Comparison of ENCODE assay signal across 10 cellular contexts in the genomic region with DNA sequence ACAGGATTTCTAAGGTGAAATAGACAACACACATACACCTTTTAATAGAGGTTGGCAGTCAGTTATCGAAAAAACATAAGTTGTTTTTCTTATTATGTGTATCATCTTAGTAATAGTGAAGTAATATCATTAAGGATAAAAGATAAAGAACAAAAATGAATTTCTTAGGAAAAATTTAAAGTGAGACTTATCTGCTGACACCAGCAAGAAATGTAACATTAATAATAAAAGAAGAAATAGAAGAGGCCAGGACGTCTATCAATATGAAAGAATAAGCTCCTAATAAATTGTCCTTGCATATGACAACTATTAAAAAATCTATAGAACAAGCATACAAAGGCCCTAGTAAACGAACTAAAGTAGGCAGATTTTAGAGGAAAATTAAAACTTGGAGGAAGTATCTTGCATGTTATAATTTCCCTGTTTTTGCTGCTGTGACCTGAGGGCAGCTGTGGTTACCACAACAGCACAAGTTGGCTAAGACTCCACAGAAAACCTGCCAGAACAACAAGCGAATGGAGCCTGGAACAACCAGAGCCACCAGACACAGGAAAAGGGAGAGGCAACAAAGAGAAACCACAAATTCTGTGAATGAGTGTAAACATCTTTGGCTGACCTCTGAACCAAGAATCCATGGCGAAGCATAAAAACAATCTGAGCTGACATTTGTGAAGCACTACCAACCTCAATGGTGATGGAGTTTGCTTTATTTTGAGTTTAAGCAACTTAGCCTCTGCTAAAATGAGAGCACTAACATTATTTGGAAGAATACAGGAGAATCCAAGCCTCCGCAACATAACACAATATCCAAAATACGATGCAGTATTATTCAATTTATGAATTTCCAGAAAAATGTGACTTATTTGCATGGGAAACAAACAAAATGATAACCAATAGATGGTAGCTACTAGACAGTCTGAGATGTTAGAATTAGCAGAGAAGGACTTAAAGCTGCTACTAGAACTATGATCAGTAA.
DNase-seq lines count a peak whose midpoint lies in the region; FAIRE-seq and TF ChIP-seq lines count a peak whose summit lies in the region.
"Had no signal": no experiment of that assay in that cellular context is flagged by ENCODE, and none has a peak within 500 bp of the region (broad histone marks: within the 10 kb centered on the region; RNA-seq: fewer than 3 reads in every experiment).

No MANE protein-coding gene starts in this region.

- peak overlapping the region; percentile 10 for H3K9ac ChIP-seq in endothelial cell of umbilical vein (replicated peaks; ENCODE audit: extremely low read depth, insufficient read depth, low read length)

- no peaks in the 10 kb centered on the region for H3K9me1 ChIP-seq in endothelial cell of umbilical vein (replicated peaks; ENCODE audit: control insufficient read depth, extremely low read depth, insufficient read depth, low read length)

- no peak for TF ChIP-seq CTCF in endothelial cell of umbilical vein (IDR thresholded peaks at IDR 0.05; ENCODE audit: extremely low read depth in 1 of 2, insufficient read depth in 1 of 2, low read depth in 1 of 2, low read length in 2 of 2)
- TF ChIP-seq CTCF in mesothelial cell of epicardium (IDR thresholded peaks at IDR 0.05; ENCODE audit: unreplicated experiment): no peak

- intact Hi-C loops in endothelial cell of umbilical vein (cut with micrococcal nuclease): loop anchor here (1.0 kb wide), 1 partner anchor 9 kb away; no protein-coding TSS in a partner anchor
- intact Hi-C loops in activated naive CD4-positive, alpha-beta T cell treated with anti-CD3 and anti-CD28 coated beads for 36 hours (cut with micrococcal nuclease): no loop called here

- peak; percentile 21 for TF ChIP-seq POLR2A in endothelial cell of umbilical vein (IDR thresholded peaks at IDR 0.05; ENCODE audit: low read depth, low read length)

- H3K27me3 ChIP-seq in endothelial cell of umbilical vein (ENCODE audit: control insufficient read depth in 2 of 2, insufficient read depth in 2 of 2, low read length in 2 of 2): no peaks in the 10 kb centered on the region

- no TSS peak for BruUV-seq in endothelial cell of umbilical vein (replicated peaks; lab: Mats Ljungman, UMichigan)

- no peaks in the 10 kb centered on the region for H4K20me1 ChIP-seq in endothelial cell of umbilical vein (replicated peaks; ENCODE audit: control insufficient read depth, extremely low read depth, insufficient read depth, low read length)

- peaks cover 27% of the 10 kb centered on the region for H3K4me1 ChIP-seq in endothelial cell of umbilical vein (ENCODE audit: control insufficient read depth, extremely low read depth, insufficient read depth, low read length)

- peak overlapping the region in 1 of 3 experiments; percentile 28 for H3K4me3 ChIP-seq in endothelial cell of umbilical vein (replicated peaks in 1 of 3; ENCODE audit: insufficient read depth in 1 of 3, low read depth in 1 of 3, low read length in 3 of 3)

- peak; percentile 81 for FAIRE-seq in endothelial cell of umbilical vein (lab: Jason Lieb, UNC)

- H3K36me3 ChIP-seq in endothelial cell of umbilical vein (ENCODE audit: control insufficient read depth in 2 of 2, extremely low read depth in 1 of 2, insufficient read depth in 2 of 2, low read length in 2 of 2): no peaks in the 10 kb centered on the region

- peak overlapping the region; percentile 57 for H3K4me2 ChIP-seq in endothelial cell of umbilical vein (ENCODE audit: insufficient read depth, low read length)

- peak overlapping the region; percentile 34 for H3K27ac Mint-ChIP-seq in mesothelial cell of epicardium
- no peak overlapping the region for H3K27ac Mint-ChIP-seq in activated naive CD4-positive, alpha-beta T cell treated with anti-CD3 and anti-CD28 coated beads for 36 hours

- dilution Hi-C loops in endothelial cell of umbilical vein (cut with MboI; ENCODE audit: extremely low pct_ligation_motif_present, low sequenced_read_pairs): no loop called here

- in situ Hi-C loops in Caki2 (cut with HindIII; ENCODE audit: low pct_unique_long_range_greater_than_20kb, low sequenced_read_pairs): no loop called here

- CTCF ChIA-PET in endothelial cell of umbilical vein (lab: Charles Lee): interaction anchor here (1.0 to 1.7 kb wide), 4 partner anchors 11 to 45 kb away, joined by 3 to 7 read pairs (median 4); no protein-coding TSS in a partner anchor
- CTCF ChIA-PET in activated naive CD4-positive, alpha-beta T cell treated with anti-CD3 and anti-CD28 coated beads for 36 hours (lab: Charles Lee): no interaction called here

- H3K27ac ChIP-seq in endothelial cell of umbilical vein (ENCODE audit: insufficient read depth, low read depth, low read length): peak overlapping the region; percentile 57

- H3K4me1 Mint-ChIP-seq in mesothelial cell of epicardium: peaks cover 13% of the 10 kb centered on the region
- no peaks in the 10 kb centered on the region for H3K4me1 Mint-ChIP-seq in activated naive CD4-positive, alpha-beta T cell treated with anti-CD3 and anti-CD28 coated beads for 36 hours (ENCODE audit: low read depth)

- peak overlapping the region; percentile 80 for H2AFZ ChIP-seq in endothelial cell of umbilical vein (ENCODE audit: low read depth, low read length)

- DNase-seq in Caki2 (ENCODE audit: low read depth) (peak; percentile 54), NCI-H226 (peak; percentile 94), endothelial cell of umbilical vein (ENCODE audit: low read depth, low spot score) (peak; percentile 93), mesothelial cell of epicardium (ENCODE audit: low spot score in 2 of 2, unreplicated experiment in 2 of 2) (no peak), amniotic stem cell (lab: John Stamatoyannopoulos, UW) (no peak), NCI-H1694 treated with DMSO at 0.1 percent for 48 hours (lab: John Stamatoyannopoulos, UW) (no peak)
- no peak for DNase-seq in activated CD8-positive, alpha-beta memory T cell treated with anti-CD3 and anti-CD28 coated beads, Interleukin-2, amount 50 U/mL, for 4 hours
- DNase-seq in activated naive CD4-positive, alpha-beta T cell treated with anti-CD3 and anti-CD28 coated beads for 36 hours: no peak
- DNase-seq: activated CD4-positive, alpha-beta T cell treated with anti-CD3 and anti-CD28 coated beads for 1 hour; NCI-H1417 had no signal

- H3K9me3 Mint-ChIP-seq in mesothelial cell of epicardium: peaks cover 4% of the 10 kb centered on the region
- H3K9me3 Mint-ChIP-seq in activated naive CD4-positive, alpha-beta T cell treated with anti-CD3 and anti-CD28 coated beads for 36 hours: peaks cover 1% of the 10 kb centered on the region

- H3K9me3 ChIP-seq in endothelial cell of umbilical vein (replicated peaks; ENCODE audit: control insufficient read depth, insufficient read depth, low read length): no peaks in the 10 kb centered on the region

- POLR2A ChIA-PET in endothelial cell of umbilical vein (lab: Charles Lee): no interaction called here

- no peaks in the 10 kb centered on the region for H3K27me3 Mint-ChIP-seq in mesothelial cell of epicardium (ENCODE audit: low read depth)
- H3K27me3 Mint-ChIP-seq in activated naive CD4-positive, alpha-beta T cell treated with anti-CD3 and anti-CD28 coated beads for 36 hours (ENCODE audit: low read depth): no peaks in the 10 kb centered on the region

- H3K4me3 Mint-ChIP-seq in mesothelial cell of epicardium: no peak overlapping the region
- no peak overlapping the region for H3K4me3 Mint-ChIP-seq in activated naive CD4-positive, alpha-beta T cell treated with anti-CD3 and anti-CD28 coated beads for 36 hours

- no peaks in the 10 kb centered on the region for H3K79me2 ChIP-seq in endothelial cell of umbilical vein (ENCODE audit: control insufficient read depth, insufficient read depth, low read length)

- H3K36me3 Mint-ChIP-seq in mesothelial cell of epicardium: peaks cover 2% of the 10 kb centered on the region
- H3K36me3 Mint-ChIP-seq in activated naive CD4-positive, alpha-beta T cell treated with anti-CD3 and anti-CD28 coated beads for 36 hours (ENCODE audit: low read depth): no peaks in the 10 kb centered on the region

TF ChIP-seq in endothelial cell of umbilical vein, 7 proteins besides CTCF, POLR2A, EP300 and RAD21:
- TF ChIP-seq POLR2AphosphoS5 (IDR thresholded peaks at IDR 0.05; ENCODE audit: insufficient read depth, low read depth, low read length): peak; percentile 73
- no peak for TF ChIP-seq EZH2 (IDR thresholded peaks at IDR 0.05; ENCODE audit: borderline replicate concordance, low read depth, low read length, severe bottlenecking)
- TF ChIP-seq GATA2 (IDR thresholded peaks at IDR 0.05; ENCODE audit: insufficient read depth, insufficient read length, low read depth, low read length): peak; percentile 40

Comparison
In these comparisons a context has a peak if more than half of its experiments do, and no peak if none do; other contexts are left out.
1. DNase-seq: peak in Caki2 (single experiment), NCI-H226 (single experiment) and endothelial cell of umbilical vein (single experiment); none in mesothelial cell of epicardium (0 of 2), activated CD8-positive, alpha-beta memory T cell treated with anti-CD3 and anti-CD28 coated beads, Interleukin-2, amount 50 U/mL, for 4 hours (single experiment), amniotic stem cell (single experiment), activated naive CD4-positive, alpha-beta T cell treated with anti-CD3 and anti-CD28 coated beads for 36 hours (single experiment) and NCI-H1694 treated with DMSO at 0.1 percent for 48 hours (single experiment).